Comparison of ENCODE assay signal across 10 cellular contexts in the genomic region with DNA sequence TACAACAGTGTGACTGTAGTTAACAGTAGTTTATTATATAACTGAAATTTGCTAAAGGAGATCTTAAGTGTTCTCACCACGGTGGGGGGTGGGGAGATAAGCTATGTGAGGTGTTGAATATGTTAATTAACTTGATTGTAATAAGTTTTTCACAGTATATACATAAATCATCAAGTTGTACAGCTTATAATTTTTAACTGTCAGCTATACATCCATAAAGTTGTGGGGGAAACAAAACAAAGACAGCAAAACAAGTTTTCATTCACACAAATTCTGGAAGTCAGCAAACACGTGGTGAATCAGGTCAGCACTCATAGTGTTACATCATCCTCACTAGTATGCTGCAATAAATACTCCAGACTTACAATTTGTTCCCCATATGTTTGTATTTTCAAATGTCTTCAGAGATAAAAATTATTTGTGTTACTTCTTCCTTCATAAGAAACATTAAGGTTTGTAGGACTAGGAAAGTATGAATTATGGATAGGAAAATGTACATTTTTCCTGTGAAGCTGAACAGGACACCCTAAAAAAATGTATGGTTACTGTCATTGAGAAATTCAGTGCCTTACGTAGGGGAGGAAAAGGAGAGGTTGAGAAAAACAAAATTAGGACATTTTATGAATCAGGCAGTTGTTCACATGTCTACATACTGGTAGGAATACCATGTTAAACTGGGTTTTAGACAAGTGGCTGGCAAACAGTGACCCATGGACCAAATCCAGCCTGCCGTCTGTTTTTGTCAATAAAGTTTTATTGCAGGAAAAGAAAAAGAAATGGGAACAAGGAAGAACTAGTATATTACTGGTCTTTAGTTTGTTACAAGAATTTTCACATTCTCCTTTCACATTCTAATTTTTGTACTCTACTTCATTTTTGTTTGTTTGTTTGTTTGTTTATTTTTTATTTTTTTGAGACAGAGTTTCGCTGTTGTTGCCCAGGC. TPM values are rescaled to one million over a fixed set of nuclear protein-coding genes. Genes with fewer than 3 reads are reported as not detected.
DNase-seq lines count a peak whose midpoint lies in the region; ATAC-seq, FAIRE-seq and TF ChIP-seq lines count a peak whose summit lies in the region.
"Had no signal": no experiment of that assay in that cellular context is flagged by ENCODE, and none has a peak within 500 bp of the region (broad histone marks: within the 10 kb centered on the region; RNA-seq: fewer than 3 reads in every experiment).

No MANE protein-coding gene starts in this region.

- H3K27ac Mint-ChIP-seq in activated naive CD4-positive, alpha-beta T cell treated with anti-CD3 and anti-CD28 coated beads, Interleukin-2, amount 10 ng/mL, durations not matched to agents 7 days and 5 days, result peak overlapping the region; percentile 40
- peak overlapping the region; percentile 8 for H3K27ac Mint-ChIP-seq in stimulated activated memory B cell treated with anti-CD40 and anti-IgM and Interleukin-4, amounts not matched to agents 10 μg/mL and 1 μg/mL and 100 μg/mL, for 72 hours

- no peak for ATAC-seq in stimulated activated memory B cell treated with anti-CD40 and anti-IgM and Interleukin-4, amounts not matched to agents 10 μg/mL and 1 μg/mL and 100 μg/mL, for 72 hours
- ATAC-seq in GM18502 (IDR thresholded peaks at IDR 0.05; ENCODE audit: poor library complexity, unreplicated experiment), result no peak

- FAIRE-seq in urothelium cell line (lab: Jason Lieb, UNC), result no peak

- H3K4me3 ChIP-seq in epithelial cell of esophagus (ENCODE audit: low read length) (no peak overlapping the region), stomach (no peak overlapping the region)
- H3K4me3 ChIP-seq: esophagus muscularis mucosa, spleen had no signal

- peaks cover 21% of the 10 kb centered on the region for H3K4me1 Mint-ChIP-seq in activated naive CD4-positive, alpha-beta T cell treated with anti-CD3 and anti-CD28 coated beads, Interleukin-2, amount 10 ng/mL, durations not matched to agents 7 days and 5 days
- H3K4me1 Mint-ChIP-seq in stimulated activated memory B cell treated with anti-CD40 and anti-IgM and Interleukin-4, amounts not matched to agents 10 μg/mL and 1 μg/mL and 100 μg/mL, for 72 hours, result no peaks in the 10 kb centered on the region

- no peak for DNase-seq in activated naive CD4-positive, alpha-beta T cell treated with anti-CD3 and anti-CD28 coated beads, Interleukin-2, amount 10 ng/mL, durations not matched to agents 7 days and 5 days
- DNase-seq in activated naive CD4-positive, alpha-beta T cell (lab: John Stamatoyannopoulos, UW), result no peak
- peak; percentile 70 for DNase-seq in SKM-1 (lab: John Stamatoyannopoulos, UW; ENCODE audit: unreplicated experiment)
- peak; percentile 52 for DNase-seq in epithelial cell of esophagus (ENCODE audit: low read depth)
- no peak for DNase-seq in stomach
- no peak for DNase-seq in urothelium cell line (ENCODE audit: low spot score)
- DNase-seq: spleen had no signal

- intact Hi-C loops in stomach (cut with DNase I; ENCODE audit: low total_unique reads), result no loop called here

- TF ChIP-seq EP300 in stomach (IDR thresholded peaks at IDR 0.05), result no peak

- H3K27ac ChIP-seq in stomach, result no peak overlapping the region
- H3K27ac ChIP-seq: esophagus muscularis mucosa had no signal

- no peaks in the 10 kb centered on the region for H3K4me1 ChIP-seq in stomach

- TF ChIP-seq POLR2A in stomach (IDR thresholded peaks at IDR 0.05), result no peak

- H3K9me3 ChIP-seq in stomach, result no peaks in the 10 kb centered on the region
- H3K9me3 ChIP-seq: esophagus muscularis mucosa, spleen had no signal

- H3K4me3 Mint-ChIP-seq in activated naive CD4-positive, alpha-beta T cell treated with anti-CD3 and anti-CD28 coated beads, Interleukin-2, amount 10 ng/mL, durations not matched to agents 7 days and 5 days, result no peak overlapping the region
- H3K4me3 Mint-ChIP-seq in stimulated activated memory B cell treated with anti-CD40 and anti-IgM and Interleukin-4, amounts not matched to agents 10 μg/mL and 1 μg/mL and 100 μg/mL, for 72 hours, result no peak overlapping the region

- no peaks in the 10 kb centered on the region for H3K9me3 Mint-ChIP-seq in activated naive CD4-positive, alpha-beta T cell treated with anti-CD3 and anti-CD28 coated beads, Interleukin-2, amount 10 ng/mL, durations not matched to agents 7 days and 5 days
- H3K9me3 Mint-ChIP-seq in stimulated activated memory B cell treated with anti-CD40 and anti-IgM and Interleukin-4, amounts not matched to agents 10 μg/mL and 1 μg/mL and 100 μg/mL, for 72 hours, result no peaks in the 10 kb centered on the region

- no peaks in the 10 kb centered on the region for H3K27me3 Mint-ChIP-seq in activated naive CD4-positive, alpha-beta T cell treated with anti-CD3 and anti-CD28 coated beads, Interleukin-2, amount 10 ng/mL, durations not matched to agents 7 days and 5 days
- H3K27me3 Mint-ChIP-seq in stimulated activated memory B cell treated with anti-CD40 and anti-IgM and Interleukin-4, amounts not matched to agents 10 μg/mL and 1 μg/mL and 100 μg/mL, for 72 hours, result no peaks in the 10 kb centered on the region

- TF ChIP-seq CTCF in epithelial cell of esophagus (IDR thresholded peaks at IDR 0.05; ENCODE audit: insufficient read depth, low read depth, low read length, missing control alignments), result no peak
- TF ChIP-seq CTCF in stomach (IDR thresholded peaks at IDR 0.05), result no peak

- no peaks in the 10 kb centered on the region for H3K27me3 ChIP-seq in stomach
- H3K27me3 ChIP-seq: esophagus muscularis mucosa, spleen had no signal

- CTCF ChIA-PET in activated naive CD4-positive, alpha-beta T cell treated with anti-CD3 and anti-CD28 coated beads, Interleukin-2, amount 10 ng/mL, durations not matched to agents 7 days and 5 days (lab: Charles Lee), result interaction anchor here (1.9 kb wide), 1 partner anchor 378 kb away, joined by 6 read pairs; no protein-coding TSS in a partner anchor

- WGBS in stomach, 5 donors, result 79 to 90% (median 86%) methylated on average over 5 of the region's 5 CpGs

- H3K36me3 Mint-ChIP-seq in activated naive CD4-positive, alpha-beta T cell treated with anti-CD3 and anti-CD28 coated beads, Interleukin-2, amount 10 ng/mL, durations not matched to agents 7 days and 5 days, result peaks cover 70% of the 10 kb centered on the region
- peaks cover 68% of the 10 kb centered on the region for H3K36me3 Mint-ChIP-seq in stimulated activated memory B cell treated with anti-CD40 and anti-IgM and Interleukin-4, amounts not matched to agents 10 μg/mL and 1 μg/mL and 100 μg/mL, for 72 hours

- peaks cover 7 to 65% (median 50%) of the 10 kb centered on the region in 4 donors for H3K36me3 ChIP-seq in stomach

RNA-seq across cellular contexts. Expression of a gene that starts 6.0 kb away (rescaled TPM):
- 1 to 10 TPM in 4 of 5 donors, not detected in 1; 1.2 to 7.7 (median 4.0) TPM for total RNA-seq in stomach
- polyA plus RNA-seq in stomach, result not detected

Comparison
In these comparisons a context has a peak if more than half of its experiments do, and no peak if none do; other contexts are left out.
1. DNase-seq: peak in SKM-1 (single experiment) and epithelial cell of esophagus (single experiment); none in activated naive CD4-positive, alpha-beta T cell treated with anti-CD3 and anti-CD28 coated beads, Interleukin-2, amount 10 ng/mL, durations not matched to agents 7 days and 5 days (single experiment), activated naive CD4-positive, alpha-beta T cell (0 of 4), stomach (single experiment) and urothelium cell line (single experiment).